In genomic region chr6:45626087-45626891, GRCh38 we compare ENCODE assay signal across 12 cellular contexts.
A peak's percentile ranks its signal among the peaks of the same experiment; 100 is the strongest.
DNase-seq lines count a peak whose midpoint lies in the region; ATAC-seq and TF ChIP-seq lines count a peak whose summit lies in the region.
"Had no signal": no experiment of that assay in that cellular context is flagged by ENCODE, and none has a peak within 500 bp of the region (broad histone marks: within the 10 kb centered on the region; RNA-seq: fewer than 3 reads in every experiment).

No MANE protein-coding gene starts in this region.

- H3K36me3 Mint-ChIP-seq in activated CD8-positive, alpha-beta T cell treated with anti-CD3 and anti-CD28 coated beads for 36 hours (ENCODE audit: low read depth): no peaks in the 10 kb centered on the region
- H3K36me3 Mint-ChIP-seq in activated CD8-positive, alpha-beta T cell treated with anti-CD3 and anti-CD28 coated beads, Interleukin-2, amount 10 ng/mL, durations not matched to agents 7 days and 5 days (ENCODE audit: low read depth): no peaks in the 10 kb centered on the region
- H3K36me3 Mint-ChIP-seq in Caco-2 (ENCODE audit: insufficient read depth, unreplicated experiment): no peaks in the 10 kb centered on the region

- peak overlapping the region; percentile 43 for H3K9ac ChIP-seq in skeletal muscle satellite cell (ENCODE audit: low read depth, low read length)

- DNase-seq in activated CD8-positive, alpha-beta T cell treated with anti-CD3 and anti-CD28 coated beads for 36 hours: peak; percentile 38
- DNase-seq in activated CD8-positive, alpha-beta T cell treated with anti-CD3 and anti-CD28 coated beads, Interleukin-2, amount 10 ng/mL, durations not matched to agents 7 days and 5 days: no peak
- peak; percentile 53 for DNase-seq in NCI-H82 (lab: John Stamatoyannopoulos, UW)
- DNase-seq in choroid plexus epithelial cell (ENCODE audit: low read depth): peak; percentile 58
- no peak for DNase-seq in Caco-2
- DNase-seq in dorsolateral prefrontal cortex: no peak
- DNase-seq in C1 segment of cervical spinal cord (lab: John Stamatoyannopoulos, UW): no peak
- DNase-seq: activated CD4-positive, alpha-beta T cell treated with anti-CD3 and anti-CD28 coated beads, Interleukin-2, amount 50 U/mL, for 1 hour; NCI-H1436; nephron progenitor cell had no signal

- H3K9me3 ChIP-seq in skeletal muscle satellite cell (replicated peaks; ENCODE audit: low read length) (no peaks in the 10 kb centered on the region), Caco-2 (no peaks in the 10 kb centered on the region)

- CTCF ChIA-PET in activated CD8-positive, alpha-beta T cell treated with anti-CD3 and anti-CD28 coated beads for 36 hours (lab: Charles Lee): no interaction called here
- CTCF ChIA-PET in activated CD8-positive, alpha-beta T cell treated with anti-CD3 and anti-CD28 coated beads, Interleukin-2, amount 10 ng/mL, durations not matched to agents 7 days and 5 days (lab: Charles Lee): no interaction called here
- CTCF ChIA-PET in Caco-2 (lab: Charles Lee): no interaction called here

- peaks cover 1% of the 10 kb centered on the region for H3K9me3 Mint-ChIP-seq in activated CD8-positive, alpha-beta T cell treated with anti-CD3 and anti-CD28 coated beads for 36 hours
- no peaks in the 10 kb centered on the region for H3K9me3 Mint-ChIP-seq in activated CD8-positive, alpha-beta T cell treated with anti-CD3 and anti-CD28 coated beads, Interleukin-2, amount 10 ng/mL, durations not matched to agents 7 days and 5 days (ENCODE audit: insufficient read depth)
- H3K9me3 Mint-ChIP-seq in Caco-2 (ENCODE audit: unreplicated experiment): no peaks in the 10 kb centered on the region
- H3K9me3 Mint-ChIP-seq: nephron progenitor cell had no signal

- no peaks in the 10 kb centered on the region for H3K36me3 ChIP-seq in skeletal muscle satellite cell (ENCODE audit: insufficient read depth, low read length)
- no peaks in the 10 kb centered on the region for H3K36me3 ChIP-seq in Caco-2 (ENCODE audit: control insufficient read depth, insufficient read depth, low read length)

- H3K4me1 ChIP-seq in skeletal muscle satellite cell (ENCODE audit: control insufficient read depth, insufficient read depth, low read length): peaks cover 30% of the 10 kb centered on the region
- H3K4me1 ChIP-seq in Caco-2: no peaks in the 10 kb centered on the region

- ATAC-seq in activated CD8-positive, alpha-beta T cell treated with anti-CD3 and anti-CD28 coated beads for 36 hours: peak; percentile 57
- ATAC-seq in activated CD8-positive, alpha-beta T cell treated with anti-CD3 and anti-CD28 coated beads, Interleukin-2, amount 10 ng/mL, durations not matched to agents 7 days and 5 days: no peak
- ATAC-seq: Panc1 had no signal

- H3K27ac Mint-ChIP-seq in activated CD8-positive, alpha-beta T cell treated with anti-CD3 and anti-CD28 coated beads for 36 hours: peak overlapping the region; percentile 71
- H3K27ac Mint-ChIP-seq in activated CD8-positive, alpha-beta T cell treated with anti-CD3 and anti-CD28 coated beads, Interleukin-2, amount 10 ng/mL, durations not matched to agents 7 days and 5 days: no peak overlapping the region
- H3K27ac Mint-ChIP-seq in Caco-2 (ENCODE audit: unreplicated experiment): no peak overlapping the region
- H3K27ac Mint-ChIP-seq: nephron progenitor cell had no signal

- no peak overlapping the region for H3K27ac ChIP-seq in dorsolateral prefrontal cortex

- no TSS peak for BruUV-seq in Caco-2 (replicated peaks; lab: Mats Ljungman, UMichigan)

- peak overlapping the region; percentile 29 for H3K4me2 ChIP-seq in skeletal muscle satellite cell (ENCODE audit: low read length)

- intact Hi-C loops in activated CD8-positive, alpha-beta T cell treated with anti-CD3 and anti-CD28 coated beads for 36 hours (cut with micrococcal nuclease): loop anchor here (5.0 kb wide), 1 partner anchor 86 kb away; no protein-coding TSS in a partner anchor
- intact Hi-C loops in Caco-2 (cut with micrococcal nuclease; ENCODE audit: unreplicated experiment) (no loop called here), dorsolateral prefrontal cortex (cut with DNase I) (no loop called here)

- no peak overlapping the region for H3K4me3 Mint-ChIP-seq in activated CD8-positive, alpha-beta T cell treated with anti-CD3 and anti-CD28 coated beads for 36 hours
- H3K4me3 Mint-ChIP-seq in activated CD8-positive, alpha-beta T cell treated with anti-CD3 and anti-CD28 coated beads, Interleukin-2, amount 10 ng/mL, durations not matched to agents 7 days and 5 days: no peak overlapping the region
- no peak overlapping the region for H3K4me3 Mint-ChIP-seq in Caco-2 (ENCODE audit: unreplicated experiment)
- H3K4me3 Mint-ChIP-seq: nephron progenitor cell had no signal

- peaks cover 49% of the 10 kb centered on the region for H3K4me1 Mint-ChIP-seq in activated CD8-positive, alpha-beta T cell treated with anti-CD3 and anti-CD28 coated beads for 36 hours (ENCODE audit: low read depth)
- peaks cover 15% of the 10 kb centered on the region for H3K4me1 Mint-ChIP-seq in activated CD8-positive, alpha-beta T cell treated with anti-CD3 and anti-CD28 coated beads, Interleukin-2, amount 10 ng/mL, durations not matched to agents 7 days and 5 days (ENCODE audit: low read depth)
- H3K4me1 Mint-ChIP-seq in Caco-2 (ENCODE audit: low read depth, unreplicated experiment): no peaks in the 10 kb centered on the region

- H3K4me3 ChIP-seq in choroid plexus epithelial cell (ENCODE audit: low read depth, low read length) (no peak overlapping the region), skeletal muscle satellite cell (ENCODE audit: low read length) (peak overlapping the region; percentile 21), Caco-2 (ENCODE audit: low read depth, low read length) (no peak overlapping the region), dorsolateral prefrontal cortex (no peak overlapping the region)

- TF ChIP-seq CTCF in activated CD8-positive, alpha-beta T cell treated with anti-CD3 and anti-CD28 coated beads for 36 hours (IDR thresholded peaks at IDR 0.05): no peak
- TF ChIP-seq CTCF in choroid plexus epithelial cell (conservative IDR thresholded peaks at IDR 0.05; ENCODE audit: low read depth, low read length) (no peak), Caco-2 (IDR thresholded peaks at IDR 0.05; ENCODE audit: insufficient read depth in 1 of 2, low read depth in 1 of 2, low read length in 1 of 2, severe bottlenecking in 1 of 2, unreplicated experiment in 1 of 2) (no peak), dorsolateral prefrontal cortex (IDR thresholded peaks at IDR 0.05 in 54 of 56, conservative IDR thresholded peaks at IDR 0.05 in 2 of 56; ENCODE audit: low read depth in 1 of 56, partially characterized antibody in 56 of 56) (no peak)

- POLR2A ChIA-PET in activated CD8-positive, alpha-beta T cell treated with anti-CD3 and anti-CD28 coated beads for 36 hours (lab: Charles Lee): interaction anchor here (1.4 kb wide), 1 partner anchor 15 kb away, joined by 3 read pairs; no protein-coding TSS in a partner anchor
- POLR2A ChIA-PET in activated CD8-positive, alpha-beta T cell treated with anti-CD3 and anti-CD28 coated beads, Interleukin-2, amount 10 ng/mL, durations not matched to agents 7 days and 5 days (lab: Charles Lee): interaction anchor here (0.6 kb wide), 1 partner anchor 295 kb away, joined by 4 read pairs; no protein-coding TSS in a partner anchor
- POLR2A ChIA-PET in Caco-2 (lab: Charles Lee): no interaction called here

- no peaks in the 10 kb centered on the region for H3K27me3 Mint-ChIP-seq in activated CD8-positive, alpha-beta T cell treated with anti-CD3 and anti-CD28 coated beads for 36 hours
- no peaks in the 10 kb centered on the region for H3K27me3 Mint-ChIP-seq in activated CD8-positive, alpha-beta T cell treated with anti-CD3 and anti-CD28 coated beads, Interleukin-2, amount 10 ng/mL, durations not matched to agents 7 days and 5 days (ENCODE audit: low read depth)
- no peaks in the 10 kb centered on the region for H3K27me3 Mint-ChIP-seq in Caco-2 (ENCODE audit: insufficient read depth, unreplicated experiment)

- H3K27me3 ChIP-seq in skeletal muscle satellite cell (ENCODE audit: control insufficient read depth, insufficient read depth, low read length) (no peaks in the 10 kb centered on the region), Caco-2 (replicated peaks; ENCODE audit: control insufficient read depth, insufficient read depth, low read length) (no peaks in the 10 kb centered on the region), dorsolateral prefrontal cortex (peaks cover 0 to 4% (median 0%) of the 10 kb centered on the region in 45 donors)

Comparison
In these comparisons a context has a peak if more than half of its experiments do, and no peak if none do; other contexts are left out.
1. DNase-seq: peak in activated CD8-positive, alpha-beta T cell treated with anti-CD3 and anti-CD28 coated beads for 36 hours (single experiment), NCI-H82 (single experiment) and choroid plexus epithelial cell (single experiment); none in activated CD8-positive, alpha-beta T cell treated with anti-CD3 and anti-CD28 coated beads, Interleukin-2, amount 10 ng/mL, durations not matched to agents 7 days and 5 days (single experiment), Caco-2 (0 of 2), dorsolateral prefrontal cortex (0 of 10) and C1 segment of cervical spinal cord (0 of 14).